In the genomic region with DNA sequence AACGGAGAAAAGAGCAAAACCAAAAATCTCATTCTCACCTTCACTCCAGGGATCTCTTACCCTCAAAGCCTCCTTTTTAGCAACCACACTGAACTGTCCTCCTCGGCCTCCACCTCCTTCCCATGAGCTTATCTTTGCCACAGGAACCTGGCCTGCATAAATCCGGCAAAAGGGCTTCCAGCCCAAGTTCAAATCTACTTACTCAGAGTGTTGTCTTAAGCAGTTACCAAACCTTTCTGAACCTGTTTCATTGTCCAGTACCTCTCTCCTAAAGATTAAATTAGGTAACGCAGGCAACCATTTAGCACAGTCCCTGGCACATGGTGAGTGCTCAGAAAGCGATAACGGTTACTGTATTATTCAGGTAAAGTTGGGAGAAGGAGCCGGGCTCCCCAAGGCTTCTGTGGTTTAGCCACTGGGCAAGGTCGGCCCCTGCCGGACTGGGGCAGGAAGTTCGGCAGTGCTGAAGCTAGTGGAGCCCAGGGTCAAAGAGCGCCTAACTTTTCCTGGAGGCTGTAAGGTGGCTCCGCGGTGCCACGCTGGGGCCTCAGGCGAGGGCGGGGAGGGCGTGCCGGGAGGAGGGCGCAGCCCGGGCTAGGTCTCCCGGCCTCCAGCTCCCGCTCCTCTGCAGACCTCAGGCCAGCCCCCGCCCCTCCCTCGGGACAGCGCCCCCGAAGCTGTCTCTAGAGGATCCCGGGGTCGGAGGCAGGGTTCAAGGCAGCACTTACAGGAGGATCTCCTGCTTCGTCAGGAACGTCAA, we compare ENCODE assay signal across 8 cellular contexts. TPM values are rescaled to one million over a fixed set of nuclear protein-coding genes. Genes with fewer than 3 reads are reported as not detected.
DNase-seq lines count a peak whose midpoint lies in the region; ATAC-seq, FAIRE-seq and TF ChIP-seq lines count a peak whose summit lies in the region.

No MANE protein-coding gene starts in this region.

- peak; percentile 20 for ATAC-seq in GM18868 (IDR thresholded peaks at IDR 0.05; ENCODE audit: unreplicated experiment)
- ATAC-seq in HG03108 (IDR thresholded peaks at IDR 0.05; ENCODE audit: unreplicated experiment): peak; percentile 27

- peak overlapping the region; percentile 80 for H3K4me3 Mint-ChIP-seq in progenitor cell of endocrine pancreas (ENCODE audit: low read depth)

- intact Hi-C loops in head of caudate nucleus (cut with DNase I): no loop called here

- DNase-seq in AG10803 (ENCODE audit: low read depth) (peak; percentile 42), RCC 7860 (ENCODE audit: low spot score) (peak; percentile 70), head of caudate nucleus (peak in 35 of 42 donors; percentile 16 to 69 (median 43)), progenitor cell of endocrine pancreas (ENCODE audit: low spot score, unreplicated experiment) (peak; percentile 51), occipital lobe (lab: John Stamatoyannopoulos, UW) (no peak)
- peak; percentile 70 for DNase-seq in activated naive CD4-positive, alpha-beta T cell treated with Interleukin-2 at 50 U/mL for 16 hours

- TF ChIP-seq CTCF in AG10803 (conservative IDR thresholded peaks at IDR 0.05; ENCODE audit: low read length) (peak; percentile 52), progenitor cell of endocrine pancreas (IDR thresholded peaks at IDR 0.05; ENCODE audit: unreplicated experiment) (peak; percentile 55)

- H3K27me3 Mint-ChIP-seq in progenitor cell of endocrine pancreas: no peaks in the 10 kb centered on the region

- H3K27ac Mint-ChIP-seq in progenitor cell of endocrine pancreas: peak overlapping the region; percentile 82

- peak overlapping the region; percentile 86 for H3K4me3 ChIP-seq in AG10803 (ENCODE audit: low read length)

- FAIRE-seq in RCC 7860 (lab: Jason Lieb, UNC): no peak

- H3K4me1 Mint-ChIP-seq in progenitor cell of endocrine pancreas (ENCODE audit: low read depth): peaks cover 12% of the 10 kb centered on the region

- peaks cover 6% of the 10 kb centered on the region for H3K36me3 Mint-ChIP-seq in progenitor cell of endocrine pancreas (ENCODE audit: insufficient read depth)

- H3K9me3 Mint-ChIP-seq in progenitor cell of endocrine pancreas (ENCODE audit: low read depth): no peaks in the 10 kb centered on the region

RNA-seq across cellular contexts. Expression of a gene that starts 0.6 kb away (rescaled TPM):
- 28.3 and 30.3 TPM in 2 replicates for total RNA-seq in progenitor cell of endocrine pancreas
- total RNA-seq in occipital lobe: 2.7 TPM

RNA-seq across cellular contexts. Expression of a gene that starts 0.9 kb away (rescaled TPM):
- total RNA-seq in progenitor cell of endocrine pancreas: 7.8 and 8.6 TPM in 2 replicates
- 9.7 TPM for total RNA-seq in occipital lobe

RNA-seq across cellular contexts. Expression of a gene that starts 16.2 kb away (rescaled TPM):
- total RNA-seq in progenitor cell of endocrine pancreas (0.69 TPM in 1 of 2 replicates, not detected in the other), occipital lobe (0.31 TPM)

RNA-seq across cellular contexts. Expression of a gene that starts 32.0 kb away (rescaled TPM):
- 36.4 and 41.9 TPM in 2 replicates for total RNA-seq in progenitor cell of endocrine pancreas
- 36.3 TPM for total RNA-seq in occipital lobe

RNA-seq across cellular contexts. Expression of a gene that starts 32.4 kb away (rescaled TPM):
- total RNA-seq in progenitor cell of endocrine pancreas (110 and 121 TPM in 2 replicates), occipital lobe (241 TPM)
